In the genomic region with DNA sequence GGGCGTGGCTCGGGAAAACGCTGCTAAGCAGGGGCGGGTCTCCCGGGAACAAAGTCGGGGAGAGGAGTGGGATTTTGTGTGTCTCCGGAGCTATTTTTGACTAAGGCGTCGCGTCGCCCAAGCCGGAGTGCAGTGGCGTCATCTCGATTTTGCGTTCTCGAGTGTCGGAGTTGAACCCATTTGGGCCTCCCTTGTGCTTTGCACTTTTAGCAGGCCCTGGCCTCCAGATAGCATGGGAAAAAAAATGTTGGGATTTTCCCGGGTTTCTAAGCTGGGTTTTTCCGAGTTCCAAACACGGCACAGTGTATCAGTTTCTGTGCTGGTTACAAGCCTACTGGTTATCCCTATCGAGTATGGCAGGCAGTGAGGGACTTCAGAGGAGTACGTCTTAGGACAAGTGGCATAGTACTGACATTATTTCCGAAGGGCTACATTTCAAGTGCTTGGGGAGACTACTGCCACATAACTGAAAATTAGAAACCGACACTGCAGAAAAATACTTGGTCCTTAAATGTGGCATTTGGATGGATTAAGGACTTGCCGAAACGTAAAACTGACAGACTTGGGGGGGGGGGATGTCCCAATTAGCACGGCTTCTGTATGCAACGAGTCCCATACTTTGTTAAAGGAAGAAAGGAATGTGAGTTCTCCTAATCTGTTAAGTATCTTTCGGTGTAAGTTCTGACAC, we compare ENCODE assay signal across 8 cellular contexts.
DNase-seq lines count a peak whose midpoint lies in the region; ATAC-seq lines count a peak whose summit lies in the region.

No MANE protein-coding gene starts in this region.

- H3K27me3 Mint-ChIP-seq in activated CD4-positive, alpha-beta T cell treated with anti-CD3 and anti-CD28 coated beads, Interleukin-2, amount 10 ng/mL, durations not matched to agents 7 days and 5 days: peaks cover 3% of the 10 kb centered on the region

- ATAC-seq in HG03045 (IDR thresholded peaks at IDR 0.05; ENCODE audit: unreplicated experiment): peak; percentile 5

- peaks cover 47% of the 10 kb centered on the region for H3K4me1 Mint-ChIP-seq in activated CD4-positive, alpha-beta T cell treated with anti-CD3 and anti-CD28 coated beads, Interleukin-2, amount 10 ng/mL, durations not matched to agents 7 days and 5 days

- H3K36me3 Mint-ChIP-seq in activated CD4-positive, alpha-beta T cell treated with anti-CD3 and anti-CD28 coated beads, Interleukin-2, amount 10 ng/mL, durations not matched to agents 7 days and 5 days (ENCODE audit: low read depth): peaks cover 13% of the 10 kb centered on the region

- peak; percentile 84 to 85 for DNase-seq in SHP77 (lab: John Stamatoyannopoulos, UW)
- no peak for DNase-seq in SHP77 treated with DMSO at 0.1 percent for 48 hours (lab: John Stamatoyannopoulos, UW)
- DNase-seq in NCI-H345 treated with DMSO at 0.1 percent for 48 hours (lab: John Stamatoyannopoulos, UW; ENCODE audit: unreplicated experiment): peak; percentile 77
- peak; percentile 80 for DNase-seq in activated CD4-positive, alpha-beta T cell treated with anti-CD3 and anti-CD28 coated beads, Interleukin-2, amount 10 ng/mL, durations not matched to agents 7 days and 5 days
- DNase-seq in effector CD4-positive, alpha-beta T cell: peak; percentile 54
- peak; percentile 61 for DNase-seq in midbrain (lab: John Stamatoyannopoulos, UW)
- DNase-seq in stimulated activated CD8-positive, alpha-beta memory T cell treated with anti-CD3 and anti-CD28 coated beads, Interleukin-7, amount 100 ng/mL, for 24 hours (ENCODE audit: low read depth): peak; percentile 36

- H3K9me3 Mint-ChIP-seq in activated CD4-positive, alpha-beta T cell treated with anti-CD3 and anti-CD28 coated beads, Interleukin-2, amount 10 ng/mL, durations not matched to agents 7 days and 5 days: no peaks in the 10 kb centered on the region

- CTCF ChIA-PET in activated CD4-positive, alpha-beta T cell treated with anti-CD3 and anti-CD28 coated beads, Interleukin-2, amount 10 ng/mL, durations not matched to agents 7 days and 5 days (lab: Charles Lee): interaction anchor here (0.6 to 4.7 kb wide), 7 partner anchors 11 to 93 kb away, joined by 3 to 20 read pairs (median 6); a partner anchor contains a TSS

- peak overlapping the region; percentile 92 for H3K4me3 Mint-ChIP-seq in activated CD4-positive, alpha-beta T cell treated with anti-CD3 and anti-CD28 coated beads, Interleukin-2, amount 10 ng/mL, durations not matched to agents 7 days and 5 days

- peak overlapping the region; percentile 97 for H3K27ac Mint-ChIP-seq in activated CD4-positive, alpha-beta T cell treated with anti-CD3 and anti-CD28 coated beads, Interleukin-2, amount 10 ng/mL, durations not matched to agents 7 days and 5 days

- POLR2A ChIA-PET in activated CD4-positive, alpha-beta T cell treated with anti-CD3 and anti-CD28 coated beads, Interleukin-2, amount 10 ng/mL, durations not matched to agents 7 days and 5 days (lab: Charles Lee): interaction anchor here (0.6 to 6.5 kb wide), 31 partner anchors 11 to 1681 kb away, joined by 3 to 499 read pairs (median 8); a partner anchor contains a TSS
